In the genomic region with DNA sequence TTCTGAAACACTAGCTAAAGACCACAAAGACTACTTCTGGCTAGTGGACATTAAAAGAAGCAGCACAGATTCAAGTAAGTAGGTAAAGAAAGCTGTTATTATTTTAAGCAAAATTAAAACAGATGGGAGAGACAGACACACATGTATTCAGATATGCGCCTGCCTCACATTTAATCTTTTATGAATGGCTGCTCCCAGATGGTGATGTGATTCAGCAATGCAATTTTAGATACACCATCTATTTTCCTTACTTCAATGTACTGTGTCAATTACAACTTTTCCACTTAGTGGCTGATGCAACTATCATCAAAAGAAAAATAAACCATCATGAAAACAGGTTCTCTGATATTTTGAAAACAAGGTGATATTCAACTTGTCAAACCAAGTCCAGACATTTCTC, we compare ENCODE assay signal across 17 cellular contexts.
DNase-seq lines count a peak whose midpoint lies in the region; ATAC-seq and TF ChIP-seq lines count a peak whose summit lies in the region.
"Had no signal": no experiment of that assay in that cellular context is flagged by ENCODE, and none has a peak within 500 bp of the region (broad histone marks: within the 10 kb centered on the region; RNA-seq: fewer than 3 reads in every experiment).

No MANE protein-coding gene starts in this region.

- peak overlapping the region; percentile 42 for H3K27ac Mint-ChIP-seq in activated T-cell treated with anti-CD3 and anti-CD28 coated beads, Interleukin-2, amount 50 U/mL, for 72 hours
- H3K27ac Mint-ChIP-seq in CD8-positive, alpha-beta memory T cell = peak overlapping the region in 5 of 8 donors; percentile 15 to 55 (median 36)
- H3K27ac Mint-ChIP-seq in brain = peak overlapping the region in 4 of 5 experiments; percentile 42 to 92 (median 67)
- H3K27ac Mint-ChIP-seq: B cell, HFFc6 had no signal

- no peaks in the 10 kb centered on the region for H3K27me3 ChIP-seq in CD8-positive, alpha-beta memory T cell (ENCODE audit: insufficient read depth, low read length, poor library complexity, severe bottlenecking)

- no peak for ATAC-seq in activated T-cell treated with anti-CD3 and anti-CD28 coated beads, Interleukin-2, amount 50 U/mL, for 72 hours (replicated peaks in 1 of 2)
- no peak for ATAC-seq in HG02970 (IDR thresholded peaks at IDR 0.05; ENCODE audit: low FRiP score, unreplicated experiment)
- no peak for ATAC-seq in HG02759 (IDR thresholded peaks at IDR 0.05; ENCODE audit: unreplicated experiment)

- peaks cover 24% of the 10 kb centered on the region for H3K36me3 ChIP-seq in CD8-positive, alpha-beta memory T cell (ENCODE audit: insufficient read depth, low read length)

- CTCF ChIA-PET in CD8-positive, alpha-beta memory T cell (lab: Charles Lee) = interaction anchor here (0.9 kb wide), 1 partner anchor 27 kb away, joined by 3 read pairs; no protein-coding TSS in a partner anchor

- TF ChIP-seq CTCF in brain (conservative IDR thresholded peaks at IDR 0.05) = no peak

- no peak overlapping the region for H3K4me3 ChIP-seq in CD8-positive, alpha-beta memory T cell (ENCODE audit: low read length)

- no peak overlapping the region for H3K27ac ChIP-seq in CD8-positive, alpha-beta memory T cell (ENCODE audit: low read depth, low read length)

- H3K4me3 Mint-ChIP-seq in activated T-cell treated with anti-CD3 and anti-CD28 coated beads, Interleukin-2, amount 50 U/mL, for 72 hours = no peak overlapping the region
- no peak overlapping the region for H3K4me3 Mint-ChIP-seq in CD8-positive, alpha-beta memory T cell
- H3K4me3 Mint-ChIP-seq in brain = peak overlapping the region in 2 of 5 experiments; percentile 4 to 43
- H3K4me3 Mint-ChIP-seq: B cell, HFFc6 had no signal

- H3K36me3 Mint-ChIP-seq in activated T-cell treated with anti-CD3 and anti-CD28 coated beads, Interleukin-2, amount 50 U/mL, for 72 hours (ENCODE audit: insufficient read depth in 2 of 2) = peaks cover 21 to 59% of the 10 kb centered on the region in 2 donors
- peaks cover 45 to 89% (median 48%) of the 10 kb centered on the region in 3 donors for H3K36me3 Mint-ChIP-seq in CD8-positive, alpha-beta memory T cell
- peaks cover 53% of the 10 kb centered on the region for H3K36me3 Mint-ChIP-seq in brain

- H3K4me1 ChIP-seq in CD8-positive, alpha-beta memory T cell (ENCODE audit: insufficient read depth, low read length) = no peaks in the 10 kb centered on the region

- DNase-seq in activated T-cell treated with anti-CD3 and anti-CD28 coated beads, Interleukin-2, amount 50 U/mL, for 72 hours = no peak
- DNase-seq in activated T-cell treated with anti-CD3 and anti-CD28 coated beads, Interleukin-2, amount 50 U/mL, for 48 hours = no peak
- no peak for DNase-seq in CD8-positive, alpha-beta memory T cell
- DNase-seq in NCI-H524 (lab: John Stamatoyannopoulos, UW) = peak; percentile 23 to 85
- no peak for DNase-seq in mesenteric fat pad (ENCODE audit: low spot score)
- DNase-seq: ACHN, HFFc6, Karpas-422, MM.1S, NCI-H1105, NCI-H1930, NCI-H526, RPMI8226 had no signal

- peaks cover 6 to 8% of the 10 kb centered on the region in 2 donors for H3K9me3 Mint-ChIP-seq in activated T-cell treated with anti-CD3 and anti-CD28 coated beads, Interleukin-2, amount 50 U/mL, for 72 hours
- H3K9me3 Mint-ChIP-seq in CD8-positive, alpha-beta memory T cell = peaks cover 3 to 17% (median 9%) of the 10 kb centered on the region in 5 donors
- peaks cover 13 to 49% (median 32%) of the 10 kb centered on the region in 5 experiments for H3K9me3 Mint-ChIP-seq in brain

- H3K27me3 Mint-ChIP-seq in activated T-cell treated with anti-CD3 and anti-CD28 coated beads, Interleukin-2, amount 50 U/mL, for 72 hours (ENCODE audit: low read depth) = no peaks in the 10 kb centered on the region
- no peaks in the 10 kb centered on the region for H3K27me3 Mint-ChIP-seq in CD8-positive, alpha-beta memory T cell
- no peaks in the 10 kb centered on the region for H3K27me3 Mint-ChIP-seq in brain
- H3K27me3 Mint-ChIP-seq: B cell had no signal

- POLR2A ChIA-PET in CD8-positive, alpha-beta memory T cell (lab: Charles Lee) = no interaction called here

- H3K9me3 ChIP-seq in CD8-positive, alpha-beta memory T cell (ENCODE audit: low read length) = peaks cover 9% of the 10 kb centered on the region

- H3K4me1 Mint-ChIP-seq in activated T-cell treated with anti-CD3 and anti-CD28 coated beads, Interleukin-2, amount 50 U/mL, for 72 hours (ENCODE audit: low read depth) = no peaks in the 10 kb centered on the region
- peaks cover 40 to 63% (median 54%) of the 10 kb centered on the region in 3 donors for H3K4me1 Mint-ChIP-seq in CD8-positive, alpha-beta memory T cell
- H3K4me1 Mint-ChIP-seq in brain = peaks cover 20% of the 10 kb centered on the region

Comparison
In these comparisons a context has a peak if more than half of its experiments do, and no peak if none do; other contexts are left out.
1. DNase-seq: peak in NCI-H524 (2 of 2); none in activated T-cell treated with anti-CD3 and anti-CD28 coated beads, Interleukin-2, amount 50 U/mL, for 72 hours (0 of 2), activated T-cell treated with anti-CD3 and anti-CD28 coated beads, Interleukin-2, amount 50 U/mL, for 48 hours (0 of 2), CD8-positive, alpha-beta memory T cell (0 of 5) and mesenteric fat pad (single experiment).
2. Peak in every context shown above with its lines, with median percentiles within 50 percentile points of each other: H3K27ac Mint-ChIP-seq.